Comparison of ENCODE assay signal across 18 cellular contexts in the genomic region with DNA sequence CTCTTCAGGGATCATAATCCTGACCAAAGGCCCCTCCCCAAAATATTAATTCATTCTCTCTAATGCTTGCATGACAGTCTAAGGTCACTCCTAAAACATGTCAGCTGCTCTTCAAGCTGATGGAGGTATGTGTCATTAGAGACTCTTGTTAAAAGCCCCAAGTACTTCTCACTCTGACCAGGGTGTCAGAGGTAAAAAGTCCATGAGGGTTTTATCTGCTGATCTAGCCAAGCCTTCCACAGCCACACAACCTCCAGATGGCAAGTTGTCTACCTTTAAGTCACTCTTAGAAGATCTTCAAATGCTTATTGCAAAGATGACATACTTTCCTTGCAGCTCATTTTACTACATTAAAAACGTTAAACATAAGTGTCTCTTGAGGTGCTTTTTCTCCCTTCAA.
A peak's percentile ranks its signal among the peaks of the same experiment; 100 is the strongest.
DNase-seq lines count a peak whose midpoint lies in the region.
"Had no signal": no experiment of that assay in that cellular context is flagged by ENCODE, and none has a peak within 500 bp of the region (broad histone marks: within the 10 kb centered on the region; RNA-seq: fewer than 3 reads in every experiment).

No MANE protein-coding gene starts in this region.

- no peak overlapping the region for H3K27ac ChIP-seq in trophoblast cell (ENCODE audit: low read depth, low read length)
- H3K27ac ChIP-seq: A549; BLaER1 treated with 17β-estradiol and CSF1 and Interleukin-3, amounts not matched to agents 10 nM and 100 nM had no signal

- H2BK12ac ChIP-seq in trophoblast cell (ENCODE audit: low read length) = no peak overlapping the region

- H3K4me2 ChIP-seq in trophoblast cell (ENCODE audit: low read length) = no peak overlapping the region
- H3K4me2 ChIP-seq: A549; BLaER1 treated with 17β-estradiol and CSF1 and Interleukin-3, amounts not matched to agents 10 nM and 100 nM had no signal

- no peak overlapping the region for H2AFZ ChIP-seq in trophoblast cell (ENCODE audit: insufficient read depth, low read length, poor library complexity)

- no peaks in the 10 kb centered on the region for H3K79me2 ChIP-seq in trophoblast cell (ENCODE audit: control insufficient read depth, insufficient read depth, low read length, poor library complexity)

- H3K4ac ChIP-seq in trophoblast cell (ENCODE audit: low read depth, low read length) = no peak overlapping the region

- no peaks in the 10 kb centered on the region for H3K9me3 ChIP-seq in trophoblast cell (ENCODE audit: insufficient read depth, low read depth, low read length)
- H3K9me3 ChIP-seq: A549; BE2C; BLaER1 treated with 17β-estradiol and CSF1 and Interleukin-3, amounts not matched to agents 10 nM and 100 nM; HAP-1 had no signal

- no peak overlapping the region for H4K12ac ChIP-seq in trophoblast cell (ENCODE audit: low read depth, low read length)

- no peak overlapping the region for H4K8ac ChIP-seq in trophoblast cell (ENCODE audit: low read depth, low read length)

- no peak overlapping the region for H3K9ac ChIP-seq in trophoblast cell (ENCODE audit: low read length)
- H3K9ac ChIP-seq: BLaER1 treated with 17β-estradiol and CSF1 and Interleukin-3, amounts not matched to agents 10 nM and 100 nM had no signal

- H3K23ac ChIP-seq in trophoblast cell (ENCODE audit: low read length) = no peak overlapping the region

- H3K18ac ChIP-seq in trophoblast cell (ENCODE audit: low read length) = no peak overlapping the region

- DNase-seq in DMS53 (lab: John Stamatoyannopoulos, UW) = peak; percentile 16
- no peak for DNase-seq in DMS53 treated with DMSO at 0.1 percent for 48 hours (lab: John Stamatoyannopoulos, UW; ENCODE audit: unreplicated experiment)
- peak; percentile 23 for DNase-seq in NCI-H82 (lab: John Stamatoyannopoulos, UW)
- no peak for DNase-seq in NCI-H82 treated with DMSO at 0.1 percent for 48 hours (lab: John Stamatoyannopoulos, UW; ENCODE audit: unreplicated experiment)
- DNase-seq in trophoblast cell = peak; percentile 65 to 67
- no peak for DNase-seq in inferior parietal cortex (ENCODE audit: extremely low spot score)
- DNase-seq: 8988T; ACHN; AML-193; BE2C; CD4-positive, alpha-beta T cell; CD8-positive, alpha-beta memory T cell; DMS153; GOT3; HFFc6 had no signal

- no peak overlapping the region for H3K14ac ChIP-seq in trophoblast cell (ENCODE audit: low read length)

- no peaks in the 10 kb centered on the region for H3K79me1 ChIP-seq in trophoblast cell (ENCODE audit: low read length)

- no peaks in the 10 kb centered on the region for H3K4me1 ChIP-seq in trophoblast cell (ENCODE audit: control insufficient read depth in 1 of 2, insufficient read depth in 2 of 2, low read length in 2 of 2)
- H3K4me1 ChIP-seq: BLaER1 treated with 17β-estradiol and CSF1 and Interleukin-3, amounts not matched to agents 10 nM and 100 nM; HAP-1 had no signal

- no peak overlapping the region for H4K91ac ChIP-seq in trophoblast cell (ENCODE audit: low read depth, low read length)

- H2AK5ac ChIP-seq in trophoblast cell (ENCODE audit: low read length) = no peak overlapping the region

- H3K4me3 ChIP-seq in trophoblast cell (ENCODE audit: low read depth, low read length) = no peak overlapping the region
- H3K4me3 ChIP-seq: A549; BLaER1 treated with 17β-estradiol and CSF1 and Interleukin-3, amounts not matched to agents 10 nM and 100 nM; HAP-1 had no signal

- no peak overlapping the region for H2BK120ac ChIP-seq in trophoblast cell (ENCODE audit: insufficient read depth, low read length, poor library complexity)

- no peaks in the 10 kb centered on the region for H3K36me3 ChIP-seq in trophoblast cell (ENCODE audit: control insufficient read depth in 1 of 2, insufficient read depth in 2 of 2, low read length in 2 of 2)
- H3K36me3 ChIP-seq: BE2C; BLaER1 treated with 17β-estradiol and CSF1 and Interleukin-3, amounts not matched to agents 10 nM and 100 nM; HAP-1 had no signal

- no peak overlapping the region for H2BK5ac ChIP-seq in trophoblast cell (ENCODE audit: low read depth, low read length, poor library complexity)

- H3K27me3 ChIP-seq in trophoblast cell (ENCODE audit: insufficient read depth, low read length) = no peaks in the 10 kb centered on the region
- H3K27me3 ChIP-seq: BE2C; BLaER1 treated with 17β-estradiol and CSF1 and Interleukin-3, amounts not matched to agents 10 nM and 100 nM had no signal

- no CpG with 5 or more reads among the region's 1 CpG for WGBS in trophoblast cell (ENCODE audit: extremely low coverage, insufficient coverage, insufficient read length)

Comparison
In these comparisons a context has a peak if more than half of its experiments do, and no peak if none do; other contexts are left out.
1. DNase-seq: peak in DMS53 (single experiment), NCI-H82 (single experiment) and trophoblast cell (2 of 2); none in DMS53 treated with DMSO at 0.1 percent for 48 hours (single experiment), NCI-H82 treated with DMSO at 0.1 percent for 48 hours (single experiment) and inferior parietal cortex (single experiment).